ENCODE assay signal across 8 cellular contexts in the genomic region with DNA sequence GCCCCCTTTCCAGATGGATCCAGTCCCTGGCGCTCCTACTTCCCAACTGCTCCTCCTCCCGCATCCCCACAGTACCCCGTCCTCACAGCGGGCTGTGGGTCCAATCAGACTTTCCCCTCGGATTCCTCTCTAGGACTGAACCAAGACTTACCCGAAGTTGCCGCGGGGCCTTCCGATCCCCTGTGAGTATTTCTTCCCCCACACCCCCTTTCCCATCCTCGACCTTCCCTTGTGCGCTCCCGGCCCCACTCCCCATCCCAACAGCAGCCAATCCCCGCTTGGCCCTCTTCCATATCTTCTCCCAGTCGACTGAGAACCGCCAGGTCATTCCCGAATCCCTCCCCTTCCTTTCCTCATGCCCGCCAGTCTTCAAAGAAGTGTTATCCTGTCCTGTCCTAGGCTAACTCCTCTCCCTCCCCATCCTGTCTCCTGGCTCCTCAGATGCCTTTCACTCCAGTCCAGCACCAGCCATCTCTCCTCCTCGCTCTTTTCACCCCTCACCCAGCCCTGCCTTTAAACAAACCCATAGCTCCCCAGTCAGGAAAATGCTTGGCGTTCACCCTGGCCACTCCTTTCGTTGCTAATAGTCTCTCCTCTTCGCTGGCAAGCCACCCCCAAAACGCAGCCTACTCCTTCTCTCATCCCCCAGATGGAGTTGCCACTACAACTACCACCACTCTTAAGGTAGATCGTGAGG. TPM values are rescaled to one million over a fixed set of nuclear protein-coding genes. Genes with fewer than 3 reads are reported as not detected.
DNase-seq lines count a peak whose midpoint lies in the region; ATAC-seq and TF ChIP-seq lines count a peak whose summit lies in the region.

No MANE protein-coding gene starts in this region.

- peak overlapping the region; percentile 63 for H3K27ac ChIP-seq in IMR-90 (ENCODE audit: insufficient read depth, low read length)
- peak overlapping the region; percentile 89 to 93 (median 92) for H3K27ac ChIP-seq in gastrocnemius medialis

- peak overlapping the region; percentile 80 for H3K14ac ChIP-seq in IMR-90 (replicated peaks; ENCODE audit: low read depth, low read length)

- H3K36me3 ChIP-seq in IMR-90 (ENCODE audit: control insufficient read depth, insufficient read depth, low read length): peaks cover 10% of the 10 kb centered on the region
- H3K36me3 ChIP-seq in adipocyte (ENCODE audit: control insufficient read depth, insufficient read depth, low read length, severe bottlenecking): peaks cover 20% of the 10 kb centered on the region
- peaks cover 0 to 25% of the 10 kb centered on the region in 2 donors for H3K36me3 ChIP-seq in gastrocnemius medialis

- peak; percentile 41 for ATAC-seq in IMR-90 (ENCODE audit: low read depth)
- peak; percentile 13 to 21 for ATAC-seq in gastrocnemius medialis
- no peak for ATAC-seq in GM19023 (IDR thresholded peaks at IDR 0.05; ENCODE audit: unreplicated experiment)
- no peak for ATAC-seq in HG02840 (IDR thresholded peaks at IDR 0.05; ENCODE audit: low FRiP score, unreplicated experiment)

- H4K20me1 ChIP-seq in IMR-90 (ENCODE audit: insufficient read depth, low read length): peaks cover 16% of the 10 kb centered on the region; the same call in 1 of the 2 replicates

- H3K27me3 ChIP-seq in IMR-90 (ENCODE audit: control insufficient read depth, insufficient read depth, low read length): no peaks in the 10 kb centered on the region
- no peaks in the 10 kb centered on the region for H3K27me3 ChIP-seq in adipocyte (replicated peaks; ENCODE audit: control insufficient read depth, insufficient read depth, low read length)
- H3K27me3 ChIP-seq in gastrocnemius medialis: no peaks in the 10 kb centered on the region

- H3K27me3 Mint-ChIP-seq in Calu3 (ENCODE audit: unreplicated experiment): no peaks in the 10 kb centered on the region

- peak overlapping the region; percentile 86 for H3K27ac Mint-ChIP-seq in Calu3 (ENCODE audit: unreplicated experiment)

- H3K4me2 ChIP-seq in IMR-90 (ENCODE audit: low read depth, low read length): peak overlapping the region; percentile 96

- H2AK5ac ChIP-seq in IMR-90 (ENCODE audit: low read depth, low read length): peak overlapping the region; percentile 60

- H3K9me3 ChIP-seq in IMR-90 (ENCODE audit: control insufficient read depth, insufficient read depth, low read length) (no peaks in the 10 kb centered on the region), adipocyte (ENCODE audit: control insufficient read depth, low read length) (no peaks in the 10 kb centered on the region), gastrocnemius medialis (no peaks in the 10 kb centered on the region)

- H2BK120ac ChIP-seq in IMR-90 (ENCODE audit: low read depth, low read length): no peak overlapping the region

- dilution Hi-C loops in IMR-90 (cut with HindIII; ENCODE audit: low sequenced_read_pairs, unreplicated experiment): no loop called here

- peak overlapping the region; percentile 36 for H2BK5ac ChIP-seq in IMR-90 (ENCODE audit: low read depth, low read length, poor library complexity, severe bottlenecking)

- peak overlapping the region; percentile 24 for H3K18ac ChIP-seq in IMR-90 (ENCODE audit: low read depth, low read length)

- POLR2A ChIA-PET in IMR-90 (lab: Charles Lee; ENCODE audit: unreplicated experiment): interaction anchor here (0.5 kb wide), 1 partner anchor 73 kb away, joined by 3 read pairs; no protein-coding TSS in a partner anchor

- H2AK9ac ChIP-seq in IMR-90 (replicated peaks; ENCODE audit: low read depth, low read length, poor library complexity): peak overlapping the region; percentile 93

- peak overlapping the region; percentile 81 for H3K23ac ChIP-seq in IMR-90 (ENCODE audit: low read depth, low read length)

- peak overlapping the region; percentile 77 for H3K4me3 Mint-ChIP-seq in Calu3 (ENCODE audit: low read depth, unreplicated experiment)

- CTCF ChIA-PET in Calu3 (lab: Charles Lee) (no interaction called here), IMR-90 (lab: Yijun Ruan, JAX) (no interaction called here)

- H4K8ac ChIP-seq in IMR-90 (ENCODE audit: low read depth in 2 of 2, low read length in 2 of 2): peak overlapping the region; percentile 48 to 74; a peak in 3 of 4 replicates

- no peaks in the 10 kb centered on the region for H3K9me3 Mint-ChIP-seq in Calu3 (ENCODE audit: low read depth, unreplicated experiment)

- intact Hi-C loops in Calu3 (cut with micrococcal nuclease; ENCODE audit: unreplicated experiment): no loop called here
- intact Hi-C loops in IMR-90 (cut with micrococcal nuclease): no loop called here
- intact Hi-C loops in gastrocnemius medialis (cut with DNase I; ENCODE audit: low total_unique reads): loop anchor here (1.0 to 2.0 kb wide), 2 partner anchors 46 to 63 kb away; a partner anchor contains a TSS

- H3K4me1 Mint-ChIP-seq in Calu3 (ENCODE audit: low read depth, unreplicated experiment): peaks cover 12% of the 10 kb centered on the region

- peaks cover 47% of the 10 kb centered on the region for H3K36me3 Mint-ChIP-seq in Calu3 (ENCODE audit: insufficient read depth, unreplicated experiment)

- peak overlapping the region; percentile 88 for H2AFZ ChIP-seq in IMR-90 (replicated peaks; ENCODE audit: low read length, poor library complexity)

- BruUV-seq in Calu3 (replicated peaks; lab: Mats Ljungman, UMichigan): no TSS peak
- TSS peak; percentile 54 for BruUV-seq in IMR-90 (replicated peaks; lab: Mats Ljungman, UMichigan)

- 1% methylated on average over 15 of the region's 23 CpGs; no CpG with 5 or more reads in 1 of the 2 experiments for whole genome bisulfite sequencing in IMR-90 (ENCODE audit: extremely low coverage in 2 of 2, insufficient read length in 1 of 2), 2 experiments

- H3K56ac ChIP-seq in IMR-90 (ENCODE audit: extremely low read depth, insufficient read depth, low read length): peak overlapping the region; percentile 36

- peaks cover 7% of the 10 kb centered on the region for H3K9me1 ChIP-seq in IMR-90 (ENCODE audit: insufficient read depth, low read length)

- peak overlapping the region; percentile 77 for H3K9ac ChIP-seq in IMR-90 (ENCODE audit: low read depth, low read length)
- peak overlapping the region; percentile 91 for H3K9ac ChIP-seq in adipocyte (ENCODE audit: low read length)

- H3K4ac ChIP-seq in IMR-90 (ENCODE audit: low read depth, low read length): peak overlapping the region; percentile 83

- peak overlapping the region; percentile 47; the same call in 1 of the 2 replicates for H4K5ac ChIP-seq in IMR-90 (ENCODE audit: low read depth, low read length)

- peak overlapping the region; percentile 63 for H4K91ac ChIP-seq in IMR-90 (ENCODE audit: insufficient read depth, low read depth, low read length)

- peak; percentile 3 for DNase-seq in Calu3
- peak; percentile 34 for DNase-seq in IMR-90
- DNase-seq in adipocyte (ENCODE audit: low read depth): peak; percentile 74
- peak; percentile 75 for DNase-seq in hepatic stellate cell (ENCODE audit: low spot score)
- DNase-seq in gastrocnemius medialis: peak in 1 of 2 donors; percentile 27
- DNase-seq in activated gamma-delta T cell treated with Interleukin-2 at 50 U/mL for 16 hours: no peak

- no peak for TF ChIP-seq CTCF in Calu3 (IDR thresholded peaks at IDR 0.05; ENCODE audit: unreplicated experiment)
- no peak for TF ChIP-seq CTCF in IMR-90 (conservative IDR thresholded peaks at IDR 0.05; ENCODE audit: low read depth, low read length)
- peak in 1 of 5 experiments; percentile 7 for TF ChIP-seq CTCF in gastrocnemius medialis (IDR thresholded peaks at IDR 0.05 in 4 of 5, conservative IDR thresholded peaks at IDR 0.05 in 1 of 5)

- peak overlapping the region; percentile 33; the same call in 1 of the 3 replicates for H2BK15ac ChIP-seq in IMR-90 (ENCODE audit: low read depth, low read length)

- peaks cover 27 to 63% of the 10 kb centered on the region in 2 experiments for H3K79me1 ChIP-seq in IMR-90 (ENCODE audit: low read depth in 1 of 2, low read length in 2 of 2)

- H3K4me1 ChIP-seq in IMR-90 (ENCODE audit: control insufficient read depth, insufficient read depth, low read length) (peaks cover 7% of the 10 kb centered on the region), adipocyte (ENCODE audit: control insufficient read depth, insufficient read depth, low read length) (peaks cover 24% of the 10 kb centered on the region), gastrocnemius medialis (peaks cover 19 to 29% of the 10 kb centered on the region in 2 donors)

- H2BK20ac ChIP-seq in IMR-90 (ENCODE audit: low read depth, low read length): no peak overlapping the region

- H3K4me3 ChIP-seq in IMR-90 (ENCODE audit: insufficient read depth, low read depth, low read length) (peak overlapping the region; percentile 68), adipocyte (ENCODE audit: low read length) (peak overlapping the region; percentile 99), gastrocnemius medialis (peak overlapping the region; percentile 85 to 99 (median 94))

- TF ChIP-seq POLR2A in IMR-90 (IDR thresholded peaks at IDR 0.05; ENCODE audit: low read depth, low read length) (no peak), gastrocnemius medialis (IDR thresholded peaks at IDR 0.05) (no peak)

- in situ Hi-C loops in IMR-90 (cut with MboI; ENCODE audit: low sequenced_read_pairs) (no loop called here), gastrocnemius medialis (cut with MboI; ENCODE audit: low sequenced_read_pairs in 4 of 4) (no loop called here)

- no peak for TF ChIP-seq RAD21 in IMR-90 (IDR thresholded peaks at IDR 0.05; ENCODE audit: low read length)

RNA-seq across cellular contexts. Expression of a gene that starts 0.6 kb away (rescaled TPM):
- total RNA-seq in Calu3 (2022) (9.6 and 9.7 TPM in 2 replicates), IMR-90 (2012; rRNA removed) (37.5 and 38.9 TPM in 2 replicates), gastrocnemius medialis (10 to 100 TPM; 12.7 to 23.8 (median 13.5) TPM)
- polyA plus RNA-seq in IMR-90 (2012; rRNA removed): 93.5 and 99.7 TPM in 2 replicates
- polyA plus RNA-seq in IMR-90 (2012; cell fraction: cytosol; rRNA removed): 67.9 and 73.4 TPM in 2 replicates
- polyA plus RNA-seq in IMR-90 (2012; cell fraction: nucleus; rRNA removed; ENCODE audit: low replicate concordance): 21.7 and 25.2 TPM in 2 replicates

RNA-seq across cellular contexts. Expression of a gene that starts 0.9 kb away (rescaled TPM):
- 69.6 and 77.2 TPM in 2 replicates for total RNA-seq in Calu3 (2022)
- total RNA-seq in IMR-90 (2012; rRNA removed): 118 TPM in 2 replicates
- 124 and 146 TPM in 2 replicates for polyA plus RNA-seq in IMR-90 (2012; rRNA removed)
- polyA plus RNA-seq in IMR-90 (2012; cell fraction: cytosol; rRNA removed): 69.6 and 69.8 TPM in 2 replicates
- 168 and 324 TPM in 2 replicates for polyA plus RNA-seq in IMR-90 (2012; cell fraction: nucleus; rRNA removed; ENCODE audit: low replicate concordance)
- total RNA-seq in gastrocnemius medialis: 10 to 100 TPM; 68.9 to 84.6 (median 78.5) TPM

RNA-seq across cellular contexts. Expression of a gene that starts 45.5 kb away (rescaled TPM):
- total RNA-seq in Calu3 (2022): 22.5 and 25.9 TPM in 2 replicates
- 16.7 and 21.3 TPM in 2 replicates for total RNA-seq in IMR-90 (2012; rRNA removed)
- polyA plus RNA-seq in IMR-90 (2012; rRNA removed): 17.4 and 18.0 TPM in 2 replicates
- polyA plus RNA-seq in IMR-90 (2012; cell fraction: cytosol; rRNA removed): 11.0 TPM in 2 replicates
- 6.4 and 11.4 TPM in 2 replicates for polyA plus RNA-seq in IMR-90 (2012; cell fraction: nucleus; rRNA removed; ENCODE audit: low replicate concordance)
- total RNA-seq in gastrocnemius medialis: 10 to 100 TPM in 3 of 4 donors, 1 to 10 TPM in 1; 7.1 to 18.1 (median 14.3) TPM

RNA-seq across cellular contexts. Expression of a gene that starts 45.9 kb away (rescaled TPM):
- total RNA-seq in Calu3 (2022) (34.0 and 37.3 TPM in 2 replicates), IMR-90 (2012; rRNA removed) (20.0 and 20.1 TPM in 2 replicates), gastrocnemius medialis (10 to 100 TPM; 25.1 to 42.4 (median 34.3) TPM)
- 40.7 and 41.4 TPM in 2 replicates for polyA plus RNA-seq in IMR-90 (2012; rRNA removed)
- 39.1 and 45.7 TPM in 2 replicates for polyA plus RNA-seq in IMR-90 (2012; cell fraction: cytosol; rRNA removed)
- polyA plus RNA-seq in IMR-90 (2012; cell fraction: nucleus; rRNA removed; ENCODE audit: low replicate concordance): 112 and 183 TPM in 2 replicates

Comparison
In these comparisons a context has a peak if more than half of its experiments do, and no peak if none do; other contexts are left out.
1. ATAC-seq: peak in IMR-90 (single experiment) and gastrocnemius medialis (2 of 2); none in GM19023 (single experiment) and HG02840 (single experiment).
2. Peak in every context shown above with its lines, with median percentiles within 50 percentile points of each other: H3K4me3 ChIP-seq.